ENCODE assay signal across 16 cellular contexts in the genomic region with DNA sequence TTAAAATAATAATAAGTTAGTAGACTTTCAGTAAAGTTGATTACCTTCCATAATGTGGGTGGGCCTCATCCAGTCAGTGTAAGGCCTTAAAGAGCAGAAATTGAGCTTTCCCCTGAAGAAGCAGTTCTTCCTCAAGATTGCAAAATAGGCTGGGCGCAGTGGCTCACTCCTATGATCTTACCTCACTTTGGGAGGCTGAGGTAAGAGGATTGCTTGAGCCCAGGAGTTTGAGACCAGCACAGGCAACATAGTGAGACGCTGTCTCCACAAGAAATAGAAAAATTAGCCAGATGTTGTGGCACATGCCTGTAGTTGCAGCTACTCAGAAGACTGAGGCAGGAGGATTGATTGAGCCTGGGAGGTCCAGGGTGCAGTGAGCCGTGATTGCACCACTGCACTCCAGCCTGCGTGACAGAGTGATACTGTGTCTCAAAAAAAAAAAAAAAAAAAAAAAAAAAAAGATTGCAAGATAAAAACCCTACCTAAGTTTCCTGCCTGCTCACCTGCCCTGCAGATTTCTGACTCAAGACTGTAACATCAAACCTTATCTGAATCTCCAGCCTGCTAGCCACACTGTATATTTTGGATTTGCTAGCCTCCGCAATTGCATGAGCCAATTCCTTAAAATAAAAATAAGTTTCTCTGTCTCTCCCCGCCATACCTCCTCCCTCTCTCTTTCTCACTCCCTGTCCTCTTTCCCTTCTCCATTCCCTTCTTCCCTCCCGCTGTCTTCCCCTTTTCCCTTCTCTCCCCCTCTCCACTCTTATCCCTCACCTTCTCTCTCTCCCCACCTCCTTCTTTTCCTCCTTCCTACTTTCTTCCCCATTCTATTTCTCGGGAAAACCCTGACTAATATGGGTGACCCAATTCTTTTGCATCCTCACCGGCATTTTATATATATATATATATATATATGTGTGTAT. TPM values are rescaled to one million over a fixed set of nuclear protein-coding genes. Genes with fewer than 3 reads are reported as not detected.
DNase-seq lines count a peak whose midpoint lies in the region; TF ChIP-seq lines count a peak whose summit lies in the region.
"Had no signal": no experiment of that assay in that cellular context is flagged by ENCODE, and none has a peak within 500 bp of the region (broad histone marks: within the 10 kb centered on the region; RNA-seq: fewer than 3 reads in every experiment).

No MANE protein-coding gene starts in this region.

- H3K79me2 ChIP-seq in MM.1S (ENCODE audit: low read length) = peaks cover 34% of the 10 kb centered on the region

- TF ChIP-seq POLR2A in NB4 (IDR thresholded peaks at IDR 0.05; ENCODE audit: extremely low read depth, insufficient read length) (no peak), erythroblast (IDR thresholded peaks at IDR 0.05; ENCODE audit: low read length) (no peak), thyroid gland (IDR thresholded peaks at IDR 0.05) (no peak)

- no peaks in the 10 kb centered on the region for H3K36me3 ChIP-seq in thyroid gland
- no peaks in the 10 kb centered on the region for H3K36me3 ChIP-seq in MM.1S (replicated peaks; ENCODE audit: insufficient read depth, low read length)
- peaks cover 1% of the 10 kb centered on the region; the same call in 1 of the 2 replicates for H3K36me3 ChIP-seq in H7 (replicated peaks; ENCODE audit: control insufficient read depth, insufficient read depth, low read length)

- no peaks in the 10 kb centered on the region for H3K9me2 ChIP-seq in MM.1S (replicated peaks; ENCODE audit: insufficient read depth, low read length)

- no peaks in the 10 kb centered on the region for H4K20me1 ChIP-seq in MM.1S (ENCODE audit: insufficient read depth, low read length)

- WGBS in thyroid gland, 2 donors = 79 to 83% methylated on average over 9 of the region's 9 CpGs

- peaks cover 7% of the 10 kb centered on the region; the same call in 1 of the 2 replicates for H3F3A ChIP-seq in MM.1S (ENCODE audit: insufficient read depth, low read length)

- H3K4me2 ChIP-seq in MM.1S (ENCODE audit: low read depth, low read length) = no peak overlapping the region

- H3K9ac ChIP-seq in MM.1S (ENCODE audit: low read length) = no peak overlapping the region

- no peak overlapping the region for H3K27ac ChIP-seq in thyroid gland
- no peak overlapping the region for H3K27ac ChIP-seq in MM.1S (ENCODE audit: low read length)
- H3K27ac ChIP-seq: C4-2B had no signal

- no peak overlapping the region for H2AFZ ChIP-seq in MM.1S (ENCODE audit: low read length)

- TF ChIP-seq CTCF in NB4 (IDR thresholded peaks at IDR 0.05; ENCODE audit: low read depth, low read length) = no peak
- no peak for TF ChIP-seq CTCF in thyroid gland (IDR thresholded peaks at IDR 0.05)
- no peak for TF ChIP-seq CTCF in MM.1S (IDR thresholded peaks at IDR 0.05; ENCODE audit: low read length)
- no peak for TF ChIP-seq CTCF in GM10266 (IDR thresholded peaks at IDR 0.05; ENCODE audit: control insufficient read depth, insufficient read depth, low read depth, missing control alignments)

- H3K4me3 ChIP-seq in NB4 (ENCODE audit: low read depth, low read length) (no peak overlapping the region), thyroid gland (replicated peaks in 1 of 3) (no peak overlapping the region), MM.1S (ENCODE audit: low read length) (no peak overlapping the region), H7 (ENCODE audit: insufficient read depth, low read depth, low read length) (no peak overlapping the region)

- DNase-seq in SKM-1 treated with dmso at 0.1 percent for 144 hours (lab: John Stamatoyannopoulos, UW; ENCODE audit: unreplicated experiment) = peak; percentile 5
- no peak for DNase-seq in SKM-1 (lab: John Stamatoyannopoulos, UW; ENCODE audit: unreplicated experiment)
- peak; percentile 35 for DNase-seq in NB4 (ENCODE audit: low read depth)
- DNase-seq in erythroblast (lab: John Stamatoyannopoulos, UW) = peak; percentile 28 to 48
- peak; percentile 31 to 39 for DNase-seq in thyroid gland
- no peak for DNase-seq in MM.1S
- DNase-seq in H7 = no peak
- DNase-seq in GM10266 (ENCODE audit: extremely low spot score) = no peak
- DNase-seq: Caco-2, DMS53, NCI-H1092, NCI-H1694 treated with DMSO at 0.1 percent for 48 hours, NCI-H446, SHP77, SW 1271 had no signal

- intact Hi-C loops in thyroid gland (cut with DNase I) = no loop called here

- H3K27me3 ChIP-seq in thyroid gland (no peaks in the 10 kb centered on the region), MM.1S (replicated peaks; ENCODE audit: insufficient read depth, low read length) (no peaks in the 10 kb centered on the region), H7 (ENCODE audit: control insufficient read depth, insufficient read depth, low read length) (no peaks in the 10 kb centered on the region)

- no peaks in the 10 kb centered on the region for H3K9me3 ChIP-seq in thyroid gland
- no peaks in the 10 kb centered on the region for H3K9me3 ChIP-seq in MM.1S (replicated peaks; ENCODE audit: insufficient read depth, low read length)
- H3K9me3 ChIP-seq: Caco-2 had no signal

- H3K4me1 ChIP-seq in thyroid gland (peaks cover 10 to 14% of the 10 kb centered on the region in 2 donors), MM.1S (ENCODE audit: low read length) (peaks cover 18% of the 10 kb centered on the region)
- H3K4me1 ChIP-seq: Caco-2 had no signal

RNA-seq across cellular contexts. Expression of gene KLHL18, which starts 16.9 kb away (rescaled TPM):
- total RNA-seq in thyroid gland = 10 to 100 TPM; 25.2 to 38.7 (median 30.6) TPM
- 14.1 and 16.1 TPM in 2 replicates for total RNA-seq in H7 (2014; rRNA removed; shearing (Covaris generic))

RNA-seq across cellular contexts. Expression of gene KIF9, which starts 17.1 kb away (rescaled TPM):
- total RNA-seq in thyroid gland = 10 to 100 TPM; 14.8 to 43.1 (median 23.8) TPM
- 3.6 and 11.2 TPM in 2 replicates for total RNA-seq in H7 (2014; rRNA removed; shearing (Covaris generic))

Comparison
In these comparisons a context has a peak if more than half of its experiments do, and no peak if none do; other contexts are left out.
1. DNase-seq: peak in SKM-1 treated with dmso at 0.1 percent for 144 hours (single experiment), NB4 (single experiment), erythroblast (2 of 2) and thyroid gland (2 of 2); none in SKM-1 (single experiment), MM.1S (single experiment), H7 (single experiment) and GM10266 (single experiment).